Comparison of ENCODE assay signal across 30 cellular contexts in the genomic region with DNA sequence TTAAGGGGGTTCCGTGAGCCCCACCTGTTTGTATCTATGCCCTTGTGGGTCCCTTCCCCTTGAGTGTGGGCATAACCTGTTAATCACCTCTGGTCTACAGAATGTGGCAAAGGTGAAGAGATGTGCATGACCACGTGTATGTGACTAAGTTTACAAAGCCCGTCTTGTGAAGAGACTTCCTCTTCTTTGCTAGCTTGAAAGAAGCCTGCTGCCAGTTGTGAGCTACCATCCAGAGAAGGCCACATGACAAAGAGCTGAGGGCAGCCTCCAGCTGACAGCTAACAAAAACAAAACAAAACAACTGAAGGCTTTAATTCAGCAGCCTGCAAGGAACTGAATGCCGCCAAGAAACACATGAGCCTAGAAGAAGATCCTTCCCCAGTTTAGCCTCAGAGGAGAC.
"Had no signal": no experiment of that assay in that cellular context is flagged by ENCODE, and none has a peak within 500 bp of the region (broad histone marks: within the 10 kb centered on the region; RNA-seq: fewer than 3 reads in every experiment).

No MANE protein-coding gene starts in this region.

- ATAC-seq: activated CD8-positive, alpha-beta T cell treated with anti-CD3 and anti-CD28 coated beads, Interleukin-2, amount 10 ng/mL, durations not matched to agents 7 days and 5 days; activated naive CD4-positive, alpha-beta T cell treated with anti-CD3 and anti-CD28 coated beads, Interleukin-2, amount 50 U/mL, for 72 hours; activated naive CD8-positive, alpha-beta T cell treated with anti-CD3 and anti-CD28 coated beads, Interleukin-2, amount 50 U/mL, for 24 hours; Panc1; SK-N-SH treated with all-trans-retinoic acid at 6 μM for 48 hours; T-helper 17 cell; WTC11 had no signal

- H3K4me3 ChIP-seq: SJCRH30 had no signal

- H3K4me2 ChIP-seq: KMS-11 had no signal

- H3K9me3 Mint-ChIP-seq: central memory CD8-positive, alpha-beta T cell had no signal

- DNase-seq: activated CD4-positive, alpha-beta T cell treated with anti-CD3 and anti-CD28 coated beads for 48 hours; activated CD4-positive, alpha-beta T cell treated with anti-CD3 and anti-CD28 coated beads, Interleukin-2, amount 50 U/mL, for 4 hours; activated CD4-positive, CD25-positive, alpha-beta regulatory T cell treated with anti-CD3 and anti-CD28 coated beads, Interleukin-2, amount 50 U/mL, for 72 hours; activated CD8-positive, alpha-beta memory T cell treated with anti-CD3 and anti-CD28 coated beads, Interleukin-2, amount 50 U/mL, for 48 hours; activated CD8-positive, alpha-beta T cell treated with anti-CD3 and anti-CD28 coated beads, Interleukin-2, amount 10 ng/mL, durations not matched to agents 7 days and 5 days; activated naive CD4-positive, alpha-beta T cell treated with Interleukin-2 at 50 U/mL for 16 hours; activated naive CD8-positive, alpha-beta T cell treated with anti-CD3 and anti-CD28 coated beads, Interleukin-2, amount 50 U/mL, for 24 hours; activated T-cell treated with anti-CD3 and anti-CD28 coated beads, Interleukin-2, amount 50 U/mL, for 1 hour; amniotic stem cell; NCI-H1105; NCI-H1436 treated with DMSO at 0.1 percent for 48 hours; NCI-H187; NCI-H2081; NCI-H524; NCI-H748 treated with DMSO at 0.1 percent for 48 hours; OCI-M1; Right ventricle myocardium superior; SJCRH30; T-helper 17 cell; T-helper 9 cell had no signal

- H3K4me3 Mint-ChIP-seq: activated CD8-positive, alpha-beta T cell treated with anti-CD3 and anti-CD28 coated beads, Interleukin-2, amount 10 ng/mL, durations not matched to agents 7 days and 5 days; activated naive CD8-positive, alpha-beta T cell treated with anti-CD3 and anti-CD28 coated beads, Interleukin-2, amount 50 U/mL, for 24 hours; brain; central memory CD8-positive, alpha-beta T cell; IgD-negative memory B cell; T-helper 17 cell; WTC11 had no signal

- H3K36me3 Mint-ChIP-seq: activated naive CD4-positive, alpha-beta T cell treated with anti-CD3 and anti-CD28 coated beads, Interleukin-2, amount 50 U/mL, for 72 hours; brain; IgD-negative memory B cell had no signal

- H3K27ac Mint-ChIP-seq: activated CD8-positive, alpha-beta T cell treated with anti-CD3 and anti-CD28 coated beads, Interleukin-2, amount 10 ng/mL, durations not matched to agents 7 days and 5 days; activated naive CD4-positive, alpha-beta T cell treated with anti-CD3 and anti-CD28 coated beads, Interleukin-2, amount 50 U/mL, for 72 hours; activated naive CD8-positive, alpha-beta T cell treated with anti-CD3 and anti-CD28 coated beads, Interleukin-2, amount 50 U/mL, for 24 hours; IgD-negative memory B cell; T-helper 17 cell; WTC11 had no signal

- H3K4me1 ChIP-seq: SJCRH30 had no signal

- H3K36me3 ChIP-seq: SJCRH30 had no signal

- H3K27ac ChIP-seq: KMS-11, RWPE1, SJCRH30 had no signal

- H3K9ac ChIP-seq: KMS-11 had no signal

- H3K9me3 ChIP-seq: SJCRH30 had no signal

- H3K4me1 Mint-ChIP-seq: activated naive CD8-positive, alpha-beta T cell treated with anti-CD3 and anti-CD28 coated beads, Interleukin-2, amount 50 U/mL, for 24 hours; brain; central memory CD8-positive, alpha-beta T cell; IgD-negative memory B cell; T-helper 17 cell had no signal

- H3K27me3 ChIP-seq: SJCRH30 had no signal

- FAIRE-seq: astrocyte had no signal
